Comparison of ENCODE assay signal across 31 cellular contexts in the genomic region with DNA sequence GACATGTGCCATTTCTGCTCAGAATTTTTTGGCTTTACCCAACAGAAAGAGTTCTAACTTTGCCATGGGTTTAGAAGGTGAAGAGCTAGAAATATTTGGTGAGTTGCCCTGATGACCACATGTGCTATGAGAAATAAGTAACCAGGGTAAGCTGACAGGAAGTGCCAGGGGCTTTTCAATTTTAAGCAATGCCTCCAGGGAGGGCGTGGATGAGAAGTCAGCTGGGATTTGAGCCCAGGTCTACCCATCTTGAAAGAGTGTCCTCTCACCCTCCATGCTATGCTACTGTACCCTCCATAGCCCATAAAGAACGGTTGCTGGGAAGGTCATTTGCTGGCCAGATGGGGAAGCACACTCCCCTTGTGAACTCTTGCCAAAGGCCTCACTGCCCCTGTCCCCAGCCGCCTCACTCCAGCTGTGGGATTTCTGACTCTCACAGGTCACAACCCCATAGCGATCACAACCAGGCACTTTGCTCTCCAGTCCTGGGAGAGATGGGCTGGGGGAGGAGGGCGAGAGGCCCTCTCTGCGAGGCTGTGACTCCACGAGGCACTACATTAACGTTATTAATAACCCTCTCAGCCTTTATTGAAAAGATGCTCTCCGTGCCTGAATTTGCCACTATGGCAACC.
"Had no signal": no experiment of that assay in that cellular context is flagged by ENCODE, and none has a peak within 500 bp of the region (broad histone marks: within the 10 kb centered on the region; RNA-seq: fewer than 3 reads in every experiment).

No MANE protein-coding gene starts in this region.

- H3K27me3 Mint-ChIP-seq: activated naive CD4-positive, alpha-beta T cell treated with anti-CD3 and anti-CD28 coated beads, Interleukin-2, amount 50 U/mL, for 24 hours; activated T-cell treated with anti-CD3 and anti-CD28 coated beads, Interleukin-2, amount 50 U/mL, for 24 hours; activated T-helper 17 cell treated with anti-CD3 and anti-CD28 coated beads, Interleukin-2, amount 50 U/mL, for 72 hours; naive thymus-derived CD4-positive, alpha-beta T cell had no signal

- H3K4me1 ChIP-seq: foreskin keratinocyte, heart left ventricle, parathyroid adenoma, tibial nerve had no signal

- DNase-seq: activated CD4-positive, alpha-beta memory T cell treated with anti-CD3 and anti-CD28 coated beads, Interleukin-2, amount 10 ng/mL, durations not matched to agents 7 days and 5 days; activated CD4-positive, alpha-beta T cell treated with anti-CD3 and anti-CD28 coated beads for 1 hour; activated CD4-positive, alpha-beta T cell treated with anti-CD3 and anti-CD28 coated beads, Interleukin-2, amount 10 ng/mL, durations not matched to agents 7 days and 5 days; activated CD8-positive, alpha-beta memory T cell treated with anti-CD3 and anti-CD28 coated beads, Interleukin-2, amount 50 U/mL, for 48 hours; activated gamma-delta T cell treated with Interleukin-2 at 50 U/mL for 16 hours; activated naive CD8-positive, alpha-beta T cell treated with anti-CD3 and anti-CD28 coated beads, Interleukin-2, amount 50 U/mL, for 24 hours; activated T-cell treated with anti-CD3 and anti-CD28 coated beads, Interleukin-2, amount 50 U/mL, for 24 hours; amygdala; caudate nucleus; cortex of kidney; foreskin keratinocyte; heart left ventricle; hypothalamus; immature natural killer cell; kidney glomerular epithelial cell; left ventricle myocardium superior; mammary epithelial cell; naive thymus-derived CD4-positive, alpha-beta T cell; occipital lobe; right cardiac atrium; stimulated activated CD4-positive, alpha-beta T cell treated with anti-CD3 and anti-CD28 coated beads, Interleukin-2, amount 100 ng/mL, for 48 hours; stimulated activated naive CD4-positive, alpha-beta T cell treated with Interleukin-2 at 50 U/mL for 16 hours; T-helper 2 cell had no signal

- H3K79me2 ChIP-seq: parathyroid adenoma had no signal

- H3K4me3 ChIP-seq: heart left ventricle, neural progenitor cell, tibial nerve had no signal

- H3K4me3 Mint-ChIP-seq: activated CD4-positive, alpha-beta memory T cell treated with anti-CD3 and anti-CD28 coated beads, Interleukin-2, amount 10 ng/mL, durations not matched to agents 7 days and 5 days; activated CD4-positive, alpha-beta T cell treated with anti-CD3 and anti-CD28 coated beads, Interleukin-2, amount 10 ng/mL, durations not matched to agents 7 days and 5 days; activated naive CD4-positive, alpha-beta T cell treated with anti-CD3 and anti-CD28 coated beads, Interleukin-2, amount 50 U/mL, for 24 hours; activated naive CD8-positive, alpha-beta T cell treated with anti-CD3 and anti-CD28 coated beads, Interleukin-2, amount 50 U/mL, for 24 hours; activated T-cell treated with anti-CD3 and anti-CD28 coated beads, Interleukin-2, amount 50 U/mL, for 24 hours; activated T-helper 17 cell treated with anti-CD3 and anti-CD28 coated beads, Interleukin-2, amount 50 U/mL, for 72 hours; immature natural killer cell; mesothelial cell of epicardium; naive thymus-derived CD4-positive, alpha-beta T cell; neural progenitor cell; WTC11 had no signal

- H3K4me1 Mint-ChIP-seq: activated CD4-positive, alpha-beta memory T cell treated with anti-CD3 and anti-CD28 coated beads, Interleukin-2, amount 10 ng/mL, durations not matched to agents 7 days and 5 days; activated naive CD4-positive, alpha-beta T cell treated with anti-CD3 and anti-CD28 coated beads, Interleukin-2, amount 50 U/mL, for 24 hours; activated naive CD8-positive, alpha-beta T cell treated with anti-CD3 and anti-CD28 coated beads, Interleukin-2, amount 50 U/mL, for 24 hours; activated T-helper 17 cell treated with anti-CD3 and anti-CD28 coated beads, Interleukin-2, amount 50 U/mL, for 72 hours; mesothelial cell of epicardium; naive thymus-derived CD4-positive, alpha-beta T cell; WTC11 had no signal

- H3K9ac ChIP-seq: neural progenitor cell, parathyroid adenoma had no signal

- H2AFZ ChIP-seq: neural progenitor cell, parathyroid adenoma had no signal

- H3K27ac Mint-ChIP-seq: activated CD4-positive, alpha-beta memory T cell treated with anti-CD3 and anti-CD28 coated beads, Interleukin-2, amount 10 ng/mL, durations not matched to agents 7 days and 5 days; activated CD4-positive, alpha-beta T cell treated with anti-CD3 and anti-CD28 coated beads, Interleukin-2, amount 10 ng/mL, durations not matched to agents 7 days and 5 days; activated naive CD4-positive, alpha-beta T cell treated with anti-CD3 and anti-CD28 coated beads, Interleukin-2, amount 50 U/mL, for 24 hours; activated naive CD8-positive, alpha-beta T cell treated with anti-CD3 and anti-CD28 coated beads, Interleukin-2, amount 50 U/mL, for 24 hours; activated T-cell treated with anti-CD3 and anti-CD28 coated beads, Interleukin-2, amount 50 U/mL, for 24 hours; activated T-helper 17 cell treated with anti-CD3 and anti-CD28 coated beads, Interleukin-2, amount 50 U/mL, for 72 hours; immature natural killer cell; mesothelial cell of epicardium; naive thymus-derived CD4-positive, alpha-beta T cell; WTC11 had no signal

- ATAC-seq: activated naive CD8-positive, alpha-beta T cell treated with anti-CD3 and anti-CD28 coated beads, Interleukin-2, amount 50 U/mL, for 24 hours; activated T-helper 17 cell treated with anti-CD3 and anti-CD28 coated beads, Interleukin-2, amount 50 U/mL, for 72 hours; esophagus mucosa; foreskin keratinocyte; heart left ventricle; left ventricle myocardium superior; naive thymus-derived CD4-positive, alpha-beta T cell; right cardiac atrium; WTC11 had no signal

- H3K9me3 Mint-ChIP-seq: activated CD4-positive, alpha-beta memory T cell treated with anti-CD3 and anti-CD28 coated beads, Interleukin-2, amount 10 ng/mL, durations not matched to agents 7 days and 5 days; activated CD4-positive, alpha-beta T cell treated with anti-CD3 and anti-CD28 coated beads, Interleukin-2, amount 10 ng/mL, durations not matched to agents 7 days and 5 days; activated naive CD4-positive, alpha-beta T cell treated with anti-CD3 and anti-CD28 coated beads, Interleukin-2, amount 50 U/mL, for 24 hours; activated naive CD8-positive, alpha-beta T cell treated with anti-CD3 and anti-CD28 coated beads, Interleukin-2, amount 50 U/mL, for 24 hours; activated T-cell treated with anti-CD3 and anti-CD28 coated beads, Interleukin-2, amount 50 U/mL, for 24 hours; activated T-helper 17 cell treated with anti-CD3 and anti-CD28 coated beads, Interleukin-2, amount 50 U/mL, for 72 hours; mesothelial cell of epicardium; naive thymus-derived CD4-positive, alpha-beta T cell; neural progenitor cell; WTC11 had no signal

- H3K36me3 ChIP-seq: heart left ventricle, neural progenitor cell, tibial nerve had no signal

- H3K9me3 ChIP-seq: heart left ventricle, tibial nerve had no signal

- H3K27ac ChIP-seq: foreskin keratinocyte, heart left ventricle, neural progenitor cell, parathyroid adenoma, tibial nerve had no signal

- H3K4me2 ChIP-seq: neural progenitor cell had no signal

- H3K36me3 Mint-ChIP-seq: activated naive CD4-positive, alpha-beta T cell treated with anti-CD3 and anti-CD28 coated beads, Interleukin-2, amount 50 U/mL, for 24 hours; immature natural killer cell; mesothelial cell of epicardium; naive thymus-derived CD4-positive, alpha-beta T cell; neural progenitor cell; WTC11 had no signal

- H3K27me3 ChIP-seq: foreskin keratinocyte, heart left ventricle, neural progenitor cell, tibial nerve had no signal
